In genomic region chr11:132312616-132313210, GRCh38 we compare ENCODE assay signal across 8 cellular contexts.
DNase-seq lines count a peak whose midpoint lies in the region; ATAC-seq and TF ChIP-seq lines count a peak whose summit lies in the region.

No MANE protein-coding gene starts in this region.

- peak; percentile 82 for TF ChIP-seq CTCF in chondrocyte (IDR thresholded peaks at IDR 0.05)

- H3K36me3 Mint-ChIP-seq in chondrocyte (ENCODE audit: low read depth), result no peaks in the 10 kb centered on the region

- H3K27ac Mint-ChIP-seq in chondrocyte (ENCODE audit: unreplicated experiment), result no peak overlapping the region

- H3K27me3 Mint-ChIP-seq in chondrocyte (ENCODE audit: low read depth), result no peaks in the 10 kb centered on the region

- ATAC-seq in GM19467 (IDR thresholded peaks at IDR 0.05; ENCODE audit: unreplicated experiment), result no peak

- H3K4me1 Mint-ChIP-seq in chondrocyte (ENCODE audit: low read depth), result peaks cover 18% of the 10 kb centered on the region

- H3K4me3 Mint-ChIP-seq in chondrocyte (ENCODE audit: unreplicated experiment), result no peak overlapping the region

- no peaks in the 10 kb centered on the region for H3K9me3 Mint-ChIP-seq in chondrocyte (ENCODE audit: low read depth)

- DNase-seq in NCI-H526 (lab: John Stamatoyannopoulos, UW) (peak; percentile 39 to 71), NCI-H526 treated with DMSO at 0.1 percent for 48 hours (lab: John Stamatoyannopoulos, UW) (no peak), NCI-H1105 (lab: John Stamatoyannopoulos, UW) (peak; percentile 18), chondrocyte (ENCODE audit: low spot score) (no peak), midbrain (lab: John Stamatoyannopoulos, UW) (peak; percentile 47), NCI-H2107 treated with DMSO at 0.1 percent for 48 hours (lab: John Stamatoyannopoulos, UW; ENCODE audit: unreplicated experiment) (no peak), cerebellum (ENCODE audit: low spot score) (no peak)

Comparison
In these comparisons a context has a peak if more than half of its experiments do, and no peak if none do; other contexts are left out.
1. DNase-seq: peak in NCI-H526 (2 of 2), NCI-H1105 (single experiment) and midbrain (single experiment); none in NCI-H526 treated with DMSO at 0.1 percent for 48 hours (single experiment), chondrocyte (single experiment), NCI-H2107 treated with DMSO at 0.1 percent for 48 hours (single experiment) and cerebellum (single experiment).